In the genomic region with DNA sequence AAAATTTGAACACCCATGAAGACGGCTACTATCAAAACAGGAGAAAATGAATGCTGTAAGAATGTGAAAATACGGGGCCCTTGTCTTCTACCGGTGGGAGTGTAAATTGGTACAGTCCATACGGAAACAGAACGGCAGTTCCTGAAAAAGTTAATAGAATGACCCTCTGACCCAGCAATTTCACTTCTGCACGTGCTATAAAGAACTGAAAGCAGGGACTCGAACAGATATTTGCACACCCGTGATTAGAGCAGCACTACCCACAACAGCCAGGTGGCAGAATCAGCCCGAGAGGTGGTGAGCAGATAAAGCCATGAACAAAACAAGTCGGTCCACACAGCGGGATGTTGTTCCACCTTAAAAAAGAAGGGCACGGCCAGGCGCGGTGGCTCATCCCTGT, we compare ENCODE assay signal across 8 cellular contexts. TPM values are rescaled to one million over a fixed set of nuclear protein-coding genes. Genes with fewer than 3 reads are reported as not detected.
DNase-seq lines count a peak whose midpoint lies in the region; ATAC-seq and TF ChIP-seq lines count a peak whose summit lies in the region.

No MANE protein-coding gene starts in this region.

- peak; percentile 75 for ATAC-seq in GM18505 (IDR thresholded peaks at IDR 0.05; ENCODE audit: unreplicated experiment)
- peak; percentile 60 for ATAC-seq in GM21786 (IDR thresholded peaks at IDR 0.05; ENCODE audit: unreplicated experiment)

- H3K4me1 ChIP-seq in liver (ENCODE audit: control insufficient read depth in 4 of 4, insufficient read depth in 4 of 4, low read length in 3 of 4), result peaks cover 0 to 19% (median 10%) of the 10 kb centered on the region in 4 donors

- no peak for TF ChIP-seq POLR2A in GM18505 (IDR thresholded peaks at IDR 0.05; ENCODE audit: borderline replicate concordance, extremely low read depth, insufficient read depth, insufficient read length)

- H3K27ac ChIP-seq in liver (ENCODE audit: low read depth in 1 of 2, low read length in 2 of 2), result no peak overlapping the region

- no peaks in the 10 kb centered on the region for H3K36me3 ChIP-seq in liver (ENCODE audit: control insufficient read depth in 4 of 4, insufficient read depth in 3 of 4, low read depth in 1 of 4, low read length in 3 of 4)

- no peak overlapping the region for H3K9ac ChIP-seq in liver (ENCODE audit: low read depth in 1 of 2, low read length in 2 of 2)

- H3K4me3 ChIP-seq in liver (ENCODE audit: low read depth in 1 of 3, low read length in 3 of 3), result no peak overlapping the region

- H3K27me3 ChIP-seq in liver (ENCODE audit: control insufficient read depth in 4 of 4, insufficient read depth in 4 of 4, low read length in 3 of 4), result no peaks in the 10 kb centered on the region

- 46% methylated on average over 14 of the region's 14 CpGs for WGBS in liver

- intact Hi-C loops in posterior vena cava (cut with DNase I), result no loop called here

- DNase-seq in NAMALWA (ENCODE audit: low spot score) (peak; percentile 96), LoVo (ENCODE audit: low spot score) (no peak), NCI-H82 treated with DMSO at 0.1 percent for 48 hours (lab: John Stamatoyannopoulos, UW; ENCODE audit: unreplicated experiment) (no peak), NCI-H1105 (lab: John Stamatoyannopoulos, UW) (no peak), posterior vena cava (ENCODE audit: low spot score) (no peak)

- peak; percentile 28 for TF ChIP-seq CTCF in liver (IDR thresholded peaks at IDR 0.05; ENCODE audit: low read depth, low read length, missing input control)

- no peaks in the 10 kb centered on the region for H3K9me3 ChIP-seq in liver (ENCODE audit: control insufficient read depth in 4 of 4, low read length in 3 of 4)

- peak; percentile 57 to 69 for TF ChIP-seq RAD21 in liver (IDR thresholded peaks at IDR 0.05)

TF ChIP-seq in liver, 16 proteins besides CTCF, POLR2A, EP300 and RAD21:
- no peak for TF ChIP-seq SP1 (IDR thresholded peaks at IDR 0.05)
- peak in 1 of 2 donors; percentile 42 for TF ChIP-seq RXRA (IDR thresholded peaks at IDR 0.05)
- TF ChIP-seq, protein P1, sequence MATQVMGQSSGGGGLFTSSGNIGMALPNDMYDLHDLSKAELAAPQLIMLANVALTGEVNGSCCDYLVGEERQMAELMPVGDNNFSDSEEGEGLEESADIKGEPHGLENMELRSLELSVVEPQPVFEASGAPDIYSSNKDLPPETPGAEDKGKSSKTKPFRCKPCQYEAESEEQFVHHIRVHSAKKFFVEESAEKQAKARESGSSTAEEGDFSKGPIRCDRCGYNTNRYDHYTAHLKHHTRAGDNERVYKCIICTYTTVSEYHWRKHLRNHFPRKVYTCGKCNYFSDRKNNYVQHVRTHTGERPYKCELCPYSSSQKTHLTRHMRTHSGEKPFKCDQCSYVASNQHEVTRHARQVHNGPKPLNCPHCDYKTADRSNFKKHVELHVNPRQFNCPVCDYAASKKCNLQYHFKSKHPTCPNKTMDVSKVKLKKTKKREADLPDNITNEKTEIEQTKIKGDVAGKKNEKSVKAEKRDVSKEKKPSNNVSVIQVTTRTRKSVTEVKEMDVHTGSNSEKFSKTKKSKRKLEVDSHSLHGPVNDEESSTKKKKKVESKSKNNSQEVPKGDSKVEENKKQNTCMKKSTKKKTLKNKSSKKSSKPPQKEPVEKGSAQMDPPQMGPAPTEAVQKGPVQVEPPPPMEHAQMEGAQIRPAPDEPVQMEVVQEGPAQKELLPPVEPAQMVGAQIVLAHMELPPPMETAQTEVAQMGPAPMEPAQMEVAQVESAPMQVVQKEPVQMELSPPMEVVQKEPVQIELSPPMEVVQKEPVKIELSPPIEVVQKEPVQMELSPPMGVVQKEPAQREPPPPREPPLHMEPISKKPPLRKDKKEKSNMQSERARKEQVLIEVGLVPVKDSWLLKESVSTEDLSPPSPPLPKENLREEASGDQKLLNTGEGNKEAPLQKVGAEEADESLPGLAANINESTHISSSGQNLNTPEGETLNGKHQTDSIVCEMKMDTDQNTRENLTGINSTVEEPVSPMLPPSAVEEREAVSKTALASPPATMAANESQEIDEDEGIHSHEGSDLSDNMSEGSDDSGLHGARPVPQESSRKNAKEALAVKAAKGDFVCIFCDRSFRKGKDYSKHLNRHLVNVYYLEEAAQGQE (IDR thresholded peaks at IDR 0.05), result no peak
- no peak for TF ChIP-seq EGR1 (IDR thresholded peaks at IDR 0.05; ENCODE audit: low read depth in 2 of 2)
- TF ChIP-seq, protein P2, sequence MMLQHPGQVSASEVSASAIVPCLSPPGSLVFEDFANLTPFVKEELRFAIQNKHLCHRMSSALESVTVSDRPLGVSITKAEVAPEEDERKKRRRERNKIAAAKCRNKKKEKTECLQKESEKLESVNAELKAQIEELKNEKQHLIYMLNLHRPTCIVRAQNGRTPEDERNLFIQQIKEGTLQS (IDR thresholded peaks at IDR 0.05), result no peak
- peak in 1 of 2 donors; percentile 20 for TF ChIP-seq HNF4A (conservative IDR thresholded peaks at IDR 0.05)
- TF ChIP-seq TAF1 (conservative IDR thresholded peaks at IDR 0.05), result no peak
- TF ChIP-seq, protein P3, sequence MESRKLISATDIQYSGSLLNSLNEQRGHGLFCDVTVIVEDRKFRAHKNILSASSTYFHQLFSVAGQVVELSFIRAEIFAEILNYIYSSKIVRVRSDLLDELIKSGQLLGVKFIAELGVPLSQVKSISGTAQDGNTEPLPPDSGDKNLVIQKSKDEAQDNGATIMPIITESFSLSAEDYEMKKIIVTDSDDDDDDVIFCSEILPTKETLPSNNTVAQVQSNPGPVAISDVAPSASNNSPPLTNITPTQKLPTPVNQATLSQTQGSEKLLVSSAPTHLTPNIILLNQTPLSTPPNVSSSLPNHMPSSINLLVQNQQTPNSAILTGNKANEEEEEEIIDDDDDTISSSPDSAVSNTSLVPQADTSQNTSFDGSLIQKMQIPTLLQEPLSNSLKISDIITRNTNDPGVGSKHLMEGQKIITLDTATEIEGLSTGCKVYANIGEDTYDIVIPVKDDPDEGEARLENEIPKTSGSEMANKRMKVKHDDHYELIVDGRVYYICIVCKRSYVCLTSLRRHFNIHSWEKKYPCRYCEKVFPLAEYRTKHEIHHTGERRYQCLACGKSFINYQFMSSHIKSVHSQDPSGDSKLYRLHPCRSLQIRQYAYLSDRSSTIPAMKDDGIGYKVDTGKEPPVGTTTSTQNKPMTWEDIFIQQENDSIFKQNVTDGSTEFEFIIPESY (IDR thresholded peaks at IDR 0.05), result no peak

RNA-seq across cellular contexts. Expression of a gene that starts 22.6 kb away (rescaled TPM):
- 10 to 100 TPM; 27.1 to 64.2 TPM for total RNA-seq in liver
- polyA plus RNA-seq in liver, result 10 to 100 TPM; 12.3 to 30.8 TPM
- 10 to 100 TPM; 23.8 to 34.6 TPM for total RNA-seq in posterior vena cava
